1 cellular context compared by ENCODE assay signal in the genomic region with DNA sequence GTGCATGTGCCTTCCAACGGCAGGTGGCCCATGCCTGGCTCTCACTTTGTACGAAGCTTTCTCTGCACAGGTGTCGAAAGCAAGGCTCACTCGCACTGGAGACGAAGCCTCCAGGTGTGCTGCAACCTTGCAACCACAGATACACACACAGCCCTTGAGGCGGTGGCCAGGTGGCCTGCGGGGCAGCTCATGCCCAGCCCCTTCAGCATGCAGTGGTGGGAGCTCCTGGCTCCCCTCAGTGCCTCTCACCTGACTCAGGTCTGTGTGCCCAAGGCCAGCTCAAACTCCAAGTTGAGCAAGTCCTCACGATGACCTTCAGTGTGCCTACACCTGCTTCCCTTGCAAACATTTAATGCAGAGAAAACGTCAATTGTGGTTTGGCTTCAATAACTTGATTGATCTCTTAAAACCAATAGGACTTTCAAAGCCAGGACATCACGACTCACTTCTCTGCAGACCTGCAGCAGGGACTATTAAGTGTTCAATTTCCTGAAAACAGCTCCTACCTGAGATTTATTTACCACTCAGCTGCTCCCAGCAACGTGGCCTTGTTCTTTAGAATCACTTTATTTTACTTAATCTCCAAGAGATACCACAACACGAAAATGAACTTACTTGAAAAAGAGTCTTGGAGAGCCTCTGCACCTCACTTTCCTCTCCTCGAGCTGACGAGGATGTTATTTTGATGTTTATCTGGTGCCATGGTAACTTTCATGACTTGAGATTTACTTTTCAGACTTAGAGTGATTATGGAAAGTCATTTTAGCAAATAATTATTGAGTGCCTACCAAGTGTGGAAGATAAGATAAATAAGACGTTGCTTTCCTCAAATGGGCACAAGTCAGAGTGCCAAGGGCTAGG.
A peak's percentile ranks its signal among the peaks of the same experiment; 100 is the strongest.
TF ChIP-seq lines count a peak whose summit lies in the region.

No MANE protein-coding gene starts in this region.

TF ChIP-seq in HepG2, 621 proteins besides CTCF, POLR2A, EP300 and RAD21 (continued from another document and continues in another):
- TF ChIP-seq ARHGAP35 (CRISPR knock-in tag; IDR thresholded peaks at IDR 0.05; ENCODE audit: borderline replicate concordance) (peak; percentile 78), IRX3 (CRISPR knock-in tag; IDR thresholded peaks at IDR 0.05; ENCODE audit: borderline replicate concordance, low read depth) (peak; percentile 76; the same call in 1 of the 2 replicates), ZMYM3 (CRISPR knock-in tag; IDR thresholded peaks at IDR 0.05) (peak; percentile 90), DMTF1 (CRISPR knock-in tag; IDR thresholded peaks at IDR 0.05) (no peak), ZSCAN22 (CRISPR knock-in tag; IDR thresholded peaks at IDR 0.05) (no peak), ZNF12 (CRISPR knock-in tag; IDR thresholded peaks at IDR 0.05) (peak; percentile 23; the same call in 1 of the 2 replicates), ZNF670 (CRISPR knock-in tag; IDR thresholded peaks at IDR 0.05; ENCODE audit: borderline replicate concordance) (0 out of 2 replicates have a peak, but pooled peaks have one; percentile 39), TP53 (CRISPR knock-in tag; conservative IDR thresholded peaks at IDR 0.05) (0 out of 2 replicates have a peak, but pooled peaks have one; percentile 24), MAFG (CRISPR knock-in tag; IDR thresholded peaks at IDR 0.05) (no peak), FOXO4 (CRISPR knock-in tag; conservative IDR thresholded peaks at IDR 0.05) (0 out of 2 replicates have a peak, but pooled peaks have one; percentile 79), HHEX (CRISPR knock-in tag; IDR thresholded peaks at IDR 0.05) (peak; percentile 32; the same call in 1 of the 2 replicates), JARID2 (CRISPR knock-in tag; IDR thresholded peaks at IDR 0.05; ENCODE audit: insufficient replicate concordance) (no peak), ZNF577 (CRISPR knock-in tag; IDR thresholded peaks at IDR 0.05; ENCODE audit: borderline replicate concordance, low read depth) (no peak), REST (IDR thresholded peaks at IDR 0.05; ENCODE audit: borderline replicate concordance in 1 of 2, low read depth in 1 of 2, low read length in 2 of 2) (peak in 1 of 2 experiments; percentile 64; a peak in 2 of 4 replicates), FOSL1 (CRISPR knock-in tag; IDR thresholded peaks at IDR 0.05; ENCODE audit: borderline replicate concordance) (no peak), THYN1 (CRISPR knock-in tag; IDR thresholded peaks at IDR 0.05; ENCODE audit: borderline replicate concordance, low read depth) (peak; percentile 58; the same call in 1 of the 2 replicates), ZNF574 (CRISPR knock-in tag; IDR thresholded peaks at IDR 0.05) (peak; percentile 79), GPN1 (CRISPR knock-in tag; IDR thresholded peaks at IDR 0.05; ENCODE audit: borderline replicate concordance) (no peak), IKZF1 (IDR thresholded peaks at IDR 0.05) (no peak), ZNF567 (CRISPR knock-in tag; IDR thresholded peaks at IDR 0.05; ENCODE audit: borderline replicate concordance) (peak; percentile 57; the same call in 1 of the 2 replicates), ATM (IDR thresholded peaks at IDR 0.05; ENCODE audit: borderline replicate concordance) (no peak), KMT2A (CRISPR knock-in tag; IDR thresholded peaks at IDR 0.05) (peak; percentile 61), ZNF563 (CRISPR knock-in tag; IDR thresholded peaks at IDR 0.05) (peak; percentile 63; the same call in 1 of the 2 replicates), SMAD1 (CRISPR knock-in tag; IDR thresholded peaks at IDR 0.05; ENCODE audit: borderline replicate concordance, low read depth) (peak; percentile 92; the same call in 1 of the 2 replicates), PPARG (CRISPR knock-in tag; conservative IDR thresholded peaks at IDR 0.05) (peak; percentile 93), ZNF547 (CRISPR knock-in tag; IDR thresholded peaks at IDR 0.05) (no peak), ZFP36 (IDR thresholded peaks at IDR 0.05; ENCODE audit: borderline replicate concordance, low read depth, low read length, partially characterized antibody) (no peak), TBL1XR1 (IDR thresholded peaks at IDR 0.05; ENCODE audit: borderline replicate concordance, low read length, partially characterized antibody) (no peak), ZNF256 (CRISPR knock-in tag; conservative IDR thresholded peaks at IDR 0.05) (no peak), PAWR (CRISPR knock-in tag; IDR thresholded peaks at IDR 0.05; ENCODE audit: borderline replicate concordance) (0 out of 2 replicates have a peak, but pooled peaks have one; percentile 46), ZFP62 (CRISPR knock-in tag; IDR thresholded peaks at IDR 0.05) (no peak), POGZ (CRISPR knock-in tag; IDR thresholded peaks at IDR 0.05) (peak; percentile 91), SMARCC2 (IDR thresholded peaks at IDR 0.05) (0 out of 2 replicates have a peak, but pooled peaks have one; percentile 16), DR1 (CRISPR knock-in tag; IDR thresholded peaks at IDR 0.05) (no peak), REPIN1 (CRISPR knock-in tag; IDR thresholded peaks at IDR 0.05; ENCODE audit: borderline replicate concordance, low read depth) (peak; percentile 94), PAX8 (CRISPR knock-in tag; IDR thresholded peaks at IDR 0.05; ENCODE audit: borderline replicate concordance) (0 out of 2 replicates have a peak, but pooled peaks have one; percentile 68), ZNF225 (CRISPR knock-in tag; IDR thresholded peaks at IDR 0.05) (peak; percentile 95), ZZZ3 (CRISPR knock-in tag; IDR thresholded peaks at IDR 0.05; ENCODE audit: borderline replicate concordance) (no peak), NFRKB (IDR thresholded peaks at IDR 0.05) (no peak)
- TF ChIP-seq, protein P1, sequence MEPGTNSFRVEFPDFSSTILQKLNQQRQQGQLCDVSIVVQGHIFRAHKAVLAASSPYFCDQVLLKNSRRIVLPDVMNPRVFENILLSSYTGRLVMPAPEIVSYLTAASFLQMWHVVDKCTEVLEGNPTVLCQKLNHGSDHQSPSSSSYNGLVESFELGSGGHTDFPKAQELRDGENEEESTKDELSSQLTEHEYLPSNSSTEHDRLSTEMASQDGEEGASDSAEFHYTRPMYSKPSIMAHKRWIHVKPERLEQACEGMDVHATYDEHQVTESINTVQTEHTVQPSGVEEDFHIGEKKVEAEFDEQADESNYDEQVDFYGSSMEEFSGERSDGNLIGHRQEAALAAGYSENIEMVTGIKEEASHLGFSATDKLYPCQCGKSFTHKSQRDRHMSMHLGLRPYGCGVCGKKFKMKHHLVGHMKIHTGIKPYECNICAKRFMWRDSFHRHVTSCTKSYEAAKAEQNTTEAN (CRISPR knock-in tag; conservative IDR thresholded peaks at IDR 0.05) = 0 out of 2 replicates have a peak, but pooled peaks have one; percentile 58
- TF ChIP-seq, protein P2, sequence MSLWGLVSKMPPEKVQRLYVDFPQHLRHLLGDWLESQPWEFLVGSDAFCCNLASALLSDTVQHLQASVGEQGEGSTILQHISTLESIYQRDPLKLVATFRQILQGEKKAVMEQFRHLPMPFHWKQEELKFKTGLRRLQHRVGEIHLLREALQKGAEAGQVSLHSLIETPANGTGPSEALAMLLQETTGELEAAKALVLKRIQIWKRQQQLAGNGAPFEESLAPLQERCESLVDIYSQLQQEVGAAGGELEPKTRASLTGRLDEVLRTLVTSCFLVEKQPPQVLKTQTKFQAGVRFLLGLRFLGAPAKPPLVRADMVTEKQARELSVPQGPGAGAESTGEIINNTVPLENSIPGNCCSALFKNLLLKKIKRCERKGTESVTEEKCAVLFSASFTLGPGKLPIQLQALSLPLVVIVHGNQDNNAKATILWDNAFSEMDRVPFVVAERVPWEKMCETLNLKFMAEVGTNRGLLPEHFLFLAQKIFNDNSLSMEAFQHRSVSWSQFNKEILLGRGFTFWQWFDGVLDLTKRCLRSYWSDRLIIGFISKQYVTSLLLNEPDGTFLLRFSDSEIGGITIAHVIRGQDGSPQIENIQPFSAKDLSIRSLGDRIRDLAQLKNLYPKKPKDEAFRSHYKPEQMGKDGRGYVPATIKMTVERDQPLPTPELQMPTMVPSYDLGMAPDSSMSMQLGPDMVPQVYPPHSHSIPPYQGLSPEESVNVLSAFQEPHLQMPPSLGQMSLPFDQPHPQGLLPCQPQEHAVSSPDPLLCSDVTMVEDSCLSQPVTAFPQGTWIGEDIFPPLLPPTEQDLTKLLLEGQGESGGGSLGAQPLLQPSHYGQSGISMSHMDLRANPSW (CRISPR knock-in tag; IDR thresholded peaks at IDR 0.05; ENCODE audit: borderline replicate concordance) = peak; percentile 87
